In the genomic region with DNA sequence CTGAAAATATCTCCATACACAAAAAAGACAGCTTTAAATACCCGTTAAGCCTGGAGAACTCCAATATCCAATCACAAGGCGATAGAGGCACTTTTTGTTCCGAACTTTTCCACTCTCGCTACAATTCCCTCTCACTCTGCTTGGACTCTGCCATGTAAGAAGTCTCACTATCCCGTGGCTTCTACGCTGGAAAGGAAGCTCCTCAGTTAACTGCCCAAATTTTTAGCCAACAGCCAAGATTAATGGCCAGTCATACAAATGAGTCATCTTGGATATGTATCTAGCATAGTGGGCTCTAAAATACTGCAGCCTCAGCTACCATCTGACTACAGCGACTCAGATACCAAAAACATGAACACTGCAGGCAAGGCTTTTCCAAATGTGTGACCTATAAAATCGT, we compare ENCODE assay signal across 22 cellular contexts. TPM values are rescaled to one million over a fixed set of nuclear protein-coding genes. Genes with fewer than 3 reads are reported as not detected.
DNase-seq lines count a peak whose midpoint lies in the region; ATAC-seq, FAIRE-seq and TF ChIP-seq lines count a peak whose summit lies in the region.
"Had no signal": no experiment of that assay in that cellular context is flagged by ENCODE, and none has a peak within 500 bp of the region (broad histone marks: within the 10 kb centered on the region; RNA-seq: fewer than 3 reads in every experiment).

No MANE protein-coding gene starts in this region.

- no peak overlapping the region for H3K27ac Mint-ChIP-seq in activated CD4-positive, alpha-beta memory T cell treated with anti-CD3 and anti-CD28 coated beads for 36 hours
- H3K27ac Mint-ChIP-seq in activated CD4-positive, alpha-beta T cell treated with anti-CD3 and anti-CD28 coated beads for 36 hours = no peak overlapping the region
- H3K27ac Mint-ChIP-seq: CD4-positive, alpha-beta T cell; natural killer cell had no signal

- intact Hi-C loops in activated CD4-positive, alpha-beta memory T cell treated with anti-CD3 and anti-CD28 coated beads for 36 hours (cut with micrococcal nuclease) = no loop called here
- intact Hi-C loops in activated CD4-positive, alpha-beta T cell treated with anti-CD3 and anti-CD28 coated beads for 36 hours (cut with DNase I, micrococcal nuclease) = no loop called here

- FAIRE-seq in GM19239 (lab: Jason Lieb, UNC) = no peak
- FAIRE-seq: G401.6, HepG2 had no signal

- H3K4me3 Mint-ChIP-seq in activated CD4-positive, alpha-beta memory T cell treated with anti-CD3 and anti-CD28 coated beads for 36 hours = no peak overlapping the region
- no peak overlapping the region for H3K4me3 Mint-ChIP-seq in activated CD4-positive, alpha-beta T cell treated with anti-CD3 and anti-CD28 coated beads for 36 hours
- H3K4me3 Mint-ChIP-seq: CD4-positive, alpha-beta T cell; natural killer cell had no signal

- H3K4me3 ChIP-seq in choroid plexus epithelial cell (ENCODE audit: low read depth, low read length) = no peak overlapping the region
- H3K4me3 ChIP-seq: cardiac muscle cell, heart right ventricle, SK-N-MC had no signal

- peak; percentile 44 for ATAC-seq in omental fat pad (ENCODE audit: low FRiP score)
- no peak for ATAC-seq in activated CD4-positive, alpha-beta T cell treated with anti-CD3 and anti-CD28 coated beads for 36 hours
- ATAC-seq: heart right ventricle, HepG2, natural killer cell had no signal

- H3K4me1 Mint-ChIP-seq in activated CD4-positive, alpha-beta memory T cell treated with anti-CD3 and anti-CD28 coated beads for 36 hours (ENCODE audit: low read depth) = no peaks in the 10 kb centered on the region
- no peaks in the 10 kb centered on the region for H3K4me1 Mint-ChIP-seq in activated CD4-positive, alpha-beta T cell treated with anti-CD3 and anti-CD28 coated beads for 36 hours
- H3K4me1 Mint-ChIP-seq: natural killer cell had no signal

- CTCF ChIA-PET in activated CD4-positive, alpha-beta memory T cell treated with anti-CD3 and anti-CD28 coated beads for 36 hours (lab: Charles Lee) = interaction anchor here (1.1 kb wide), 1 partner anchor 16 kb away, joined by 3 read pairs; no protein-coding TSS in a partner anchor
- CTCF ChIA-PET in activated CD4-positive, alpha-beta T cell treated with anti-CD3 and anti-CD28 coated beads for 36 hours (lab: Charles Lee) = interaction anchor here (0.6 kb wide), 1 partner anchor 30 kb away, joined by 3 read pairs; no protein-coding TSS in a partner anchor

- POLR2A ChIA-PET in activated CD4-positive, alpha-beta memory T cell treated with anti-CD3 and anti-CD28 coated beads for 36 hours (lab: Charles Lee) = no interaction called here
- POLR2A ChIA-PET in activated CD4-positive, alpha-beta T cell treated with anti-CD3 and anti-CD28 coated beads for 36 hours (lab: Charles Lee) = no interaction called here

- H3K27me3 Mint-ChIP-seq in activated CD4-positive, alpha-beta memory T cell treated with anti-CD3 and anti-CD28 coated beads for 36 hours = no peaks in the 10 kb centered on the region
- no peaks in the 10 kb centered on the region for H3K27me3 Mint-ChIP-seq in activated CD4-positive, alpha-beta T cell treated with anti-CD3 and anti-CD28 coated beads for 36 hours
- H3K27me3 Mint-ChIP-seq: CD4-positive, alpha-beta T cell had no signal

- TF ChIP-seq CTCF in choroid plexus epithelial cell (conservative IDR thresholded peaks at IDR 0.05; ENCODE audit: low read depth, low read length) (no peak), omental fat pad (IDR thresholded peaks at IDR 0.05) (no peak)

- DNase-seq in EL (peak; percentile 47), NCI-H226 (peak; percentile 40), choroid plexus epithelial cell (ENCODE audit: low read depth) (peak; percentile 15), omental fat pad (ENCODE audit: low spot score) (no peak), NCI-H1092 (lab: John Stamatoyannopoulos, UW) (no peak), GM19239 (ENCODE audit: insufficient read length, low spot score) (no peak)
- no peak for DNase-seq in activated CD4-positive, alpha-beta memory T cell treated with anti-CD3 and anti-CD28 coated beads for 36 hours
- no peak for DNase-seq in activated CD4-positive, alpha-beta T cell treated with anti-CD3 and anti-CD28 coated beads for 36 hours
- DNase-seq: activated CD4-positive, alpha-beta T cell treated with anti-CD3 and anti-CD28 coated beads, Interleukin-2, amount 50 U/mL, for 1 hour; activated CD8-positive, alpha-beta memory T cell treated with anti-CD3 and anti-CD28 coated beads, Interleukin-2, amount 50 U/mL, for 4 hours; CD4-positive, alpha-beta T cell; heart right ventricle; natural killer cell; NCI-H1417; NCI-H2107; NCI-H510A; NK-92 treated with Interleukin-12 subunit alpha and Interleukin-12 subunit beta, amount 100 ng/mL, for 24 hours had no signal

- H3K36me3 Mint-ChIP-seq in activated CD4-positive, alpha-beta memory T cell treated with anti-CD3 and anti-CD28 coated beads for 36 hours = no peaks in the 10 kb centered on the region
- H3K36me3 Mint-ChIP-seq in activated CD4-positive, alpha-beta T cell treated with anti-CD3 and anti-CD28 coated beads for 36 hours (ENCODE audit: low read depth) = no peaks in the 10 kb centered on the region
- H3K36me3 Mint-ChIP-seq: natural killer cell had no signal

- no peaks in the 10 kb centered on the region for H3K9me3 Mint-ChIP-seq in activated CD4-positive, alpha-beta memory T cell treated with anti-CD3 and anti-CD28 coated beads for 36 hours
- H3K9me3 Mint-ChIP-seq in activated CD4-positive, alpha-beta T cell treated with anti-CD3 and anti-CD28 coated beads for 36 hours (ENCODE audit: low read depth) = no peaks in the 10 kb centered on the region
- H3K9me3 Mint-ChIP-seq: CD4-positive, alpha-beta T cell had no signal

RNA-seq across cellular contexts. Expression of a gene that starts 45.5 kb away (rescaled TPM):
- total RNA-seq in omental fat pad = 10 to 100 TPM in 1 of 4 donors, 1 to 10 TPM in 2, not detected in 1; 3.3 to 29.2 (median 3.7) TPM
- total RNA-seq in activated CD4-positive, alpha-beta memory T cell treated with anti-CD3 and anti-CD28 coated beads for 36 hours = not detected
- total RNA-seq in activated CD4-positive, alpha-beta T cell treated with anti-CD3 and anti-CD28 coated beads for 36 hours = not detected
- total RNA-seq: cardiac muscle cell; CD4-positive, alpha-beta T cell; HepG2; natural killer cell; T-helper 2 cell treated with Interferon-gamma antibody and Interleukin-4, amounts not matched to agents 100 ng/mL and 5 ng/mL, for 36 hours had no signal

Comparison
In these comparisons a context has a peak if more than half of its experiments do, and no peak if none do; other contexts are left out.
1. DNase-seq: peak in EL (single experiment), NCI-H226 (single experiment) and choroid plexus epithelial cell (single experiment); none in omental fat pad (single experiment), NCI-H1092 (single experiment), activated CD4-positive, alpha-beta memory T cell treated with anti-CD3 and anti-CD28 coated beads for 36 hours (single experiment), activated CD4-positive, alpha-beta T cell treated with anti-CD3 and anti-CD28 coated beads for 36 hours (single experiment) and GM19239 (single experiment).